ENCODE assay signal across 7 cellular contexts in the genomic region with DNA sequence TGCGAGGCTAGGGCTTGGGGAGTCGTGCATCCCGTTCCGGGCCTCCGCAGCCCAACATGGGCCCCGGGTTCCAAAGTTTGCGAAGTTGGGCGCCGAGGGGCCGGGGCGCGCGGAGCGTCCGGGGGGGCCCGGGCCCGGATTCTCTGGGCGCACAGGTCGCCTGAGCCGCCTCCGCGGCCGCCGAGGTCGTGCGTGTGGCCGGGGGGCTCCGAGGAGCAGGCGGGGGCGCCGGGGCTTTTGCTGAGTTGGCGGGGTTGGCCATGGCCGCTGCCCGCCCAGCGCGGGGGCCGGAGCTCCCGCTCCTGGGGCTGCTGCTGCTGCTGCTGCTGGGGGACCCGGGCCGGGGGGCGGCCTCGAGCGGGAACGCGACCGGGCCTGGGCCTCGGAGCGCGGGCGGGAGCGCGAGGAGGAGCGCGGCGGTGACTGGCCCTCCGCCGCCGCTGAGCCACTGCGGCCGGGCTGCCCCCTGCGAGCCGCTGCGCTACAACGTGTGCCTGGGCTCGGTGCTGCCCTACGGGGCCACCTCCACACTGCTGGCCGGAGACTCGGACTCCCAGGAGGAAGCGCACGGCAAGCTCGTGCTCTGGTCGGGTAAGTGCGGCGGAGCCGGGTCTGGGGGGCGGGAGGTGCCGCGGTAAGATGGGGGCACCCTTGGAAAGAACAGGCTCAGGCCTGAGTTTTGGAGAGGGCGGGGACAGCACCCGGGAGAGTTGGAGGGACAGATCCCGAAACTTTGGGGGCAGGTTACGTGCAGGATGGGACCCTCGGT. TPM values are rescaled to one million over a fixed set of nuclear protein-coding genes. Genes with fewer than 3 reads are reported as not detected.
A peak's percentile ranks its signal among the peaks of the same experiment; 100 is the strongest.
DNase-seq lines count a peak whose midpoint lies in the region; ATAC-seq and TF ChIP-seq lines count a peak whose summit lies in the region.

No MANE protein-coding gene starts in this region.

- H3K27me3 ChIP-seq in PC-3 (ENCODE audit: low read length) (no peaks in the 10 kb centered on the region), esophagus squamous epithelium (peaks cover 0 to 16% (median 0%) of the 10 kb centered on the region in 4 donors)

- ATAC-seq in PC-3 (peak; percentile 41), GM18870 (IDR thresholded peaks at IDR 0.05; ENCODE audit: unreplicated experiment) (no peak)

- H3F3A ChIP-seq in PC-3 (ENCODE audit: low read length, unreplicated experiment), result no peaks in the 10 kb centered on the region

- H2AFZ ChIP-seq in PC-3 (ENCODE audit: low read length), result peak overlapping the region; percentile 89

- H4K20me1 ChIP-seq in PC-3 (ENCODE audit: low read length), result no peaks in the 10 kb centered on the region

- 6% methylated on average over 3 to 5 of the region's 83 CpGs for WGBS in esophagus squamous epithelium, 2 donors

- peak overlapping the region; percentile 95 for H3K4me3 Mint-ChIP-seq in neural crest cell

- H3K27ac ChIP-seq in PC-3 (ENCODE audit: low read length), result no peak overlapping the region
- H3K27ac ChIP-seq in esophagus squamous epithelium, result peak overlapping the region; percentile 47 to 71 (median 70)

- peak overlapping the region; percentile 95 for H3K27ac Mint-ChIP-seq in neural crest cell (ENCODE audit: unreplicated experiment)

- intact Hi-C loops in PC-3 (cut with micrococcal nuclease), result no loop called here
- intact Hi-C loops in esophagus squamous epithelium (cut with DNase I), result no loop called here

- no peaks in the 10 kb centered on the region for H3K9me2 ChIP-seq in PC-3 (replicated peaks; ENCODE audit: low read length)

- no peak for TF ChIP-seq CTCF in GM13976 (IDR thresholded peaks at IDR 0.05; ENCODE audit: borderline replicate concordance, control extremely low read depth, extremely low read depth, insufficient read depth, missing control alignments)
- no peak for TF ChIP-seq CTCF in PC-3 (conservative IDR thresholded peaks at IDR 0.05; ENCODE audit: low read depth, low read length)
- TF ChIP-seq CTCF in esophagus squamous epithelium (IDR thresholded peaks at IDR 0.05), result no peak
- no peak for TF ChIP-seq CTCF in neural crest cell (conservative IDR thresholded peaks at IDR 0.05)

- no peaks in the 10 kb centered on the region for H3K36me3 ChIP-seq in PC-3 (ENCODE audit: low read depth, low read length)
- H3K36me3 ChIP-seq in esophagus squamous epithelium, result no peaks in the 10 kb centered on the region

- peaks cover 10% of the 10 kb centered on the region; the same call in 1 of the 2 replicates for H3K79me2 ChIP-seq in PC-3 (ENCODE audit: low read length)

- DNase-seq in GM13976 (ENCODE audit: low spot score) (peak; percentile 72), PC-3 (no peak), esophagus squamous epithelium (lab: John Stamatoyannopoulos, UW) (no peak), neural crest cell (ENCODE audit: low read depth, low spot score) (peak; percentile 30), pons (ENCODE audit: low spot score) (no peak), NCI-H774 (lab: John Stamatoyannopoulos, UW) (no peak)

- BruUV-seq in PC-3 (replicated peaks; lab: Mats Ljungman, UMichigan), result no TSS peak

- H3K36me3 Mint-ChIP-seq in neural crest cell (ENCODE audit: low read depth), result peaks cover 13% of the 10 kb centered on the region

- H3K4me3 ChIP-seq in PC-3 (ENCODE audit: low read length) (peak overlapping the region; percentile 89), esophagus squamous epithelium (peak overlapping the region; percentile 59 to 90 (median 74))

- peak overlapping the region; percentile 87 for H3K4me2 ChIP-seq in PC-3 (ENCODE audit: low read length)

- H3K4me1 ChIP-seq in PC-3 (ENCODE audit: insufficient read depth, low read length) (peaks cover 9% of the 10 kb centered on the region; the same call in 1 of the 2 replicates), esophagus squamous epithelium (peaks cover 0 to 70% (median 37%) of the 10 kb centered on the region in 3 donors)

- in situ Hi-C loops in GM13976 (cut with MboI; ENCODE audit: low sequenced_read_pairs, unreplicated experiment), result no loop called here

- H3K9ac ChIP-seq in PC-3 (ENCODE audit: low read length), result peak overlapping the region; percentile 64

- TF ChIP-seq POLR2A in esophagus squamous epithelium (IDR thresholded peaks at IDR 0.05), result no peak

- H3K27me3 Mint-ChIP-seq in neural crest cell (ENCODE audit: low read depth), result no peaks in the 10 kb centered on the region

- H3K9me3 Mint-ChIP-seq in neural crest cell, result no peaks in the 10 kb centered on the region

- H3K4me1 Mint-ChIP-seq in neural crest cell, result peaks cover 37% of the 10 kb centered on the region

- CTCF ChIA-PET in PC-3 (lab: Charles Lee), result interaction anchor here (1.0 kb wide), 1 partner anchor 25 kb away, joined by 6 read pairs; no protein-coding TSS in a partner anchor

- POLR2A ChIA-PET in PC-3 (lab: Charles Lee; ENCODE audit: unreplicated experiment), result no interaction called here

- H3K9me3 ChIP-seq in PC-3 (ENCODE audit: low read length) (no peaks in the 10 kb centered on the region), esophagus squamous epithelium (no peaks in the 10 kb centered on the region)

RNA-seq across cellular contexts. Expression of a gene that starts 0.6 kb away (rescaled TPM):
- 15.5 and 15.7 TPM in 2 replicates for total RNA-seq in PC-3 (2014; rRNA removed)
- 10 to 100 TPM in 3 of 4 donors, 1 to 10 TPM in 1; 9.2 to 18.4 (median 10.4) TPM for total RNA-seq in esophagus squamous epithelium
- total RNA-seq in neural crest cell, result 104 and 119 TPM in 2 replicates

RNA-seq across cellular contexts. Expression of a gene that starts 35.8 kb away (rescaled TPM):
- total RNA-seq in PC-3 (2014; rRNA removed) (7.9 and 9.2 TPM in 2 replicates), esophagus squamous epithelium (10 to 100 TPM; 10.8 to 14.0 (median 13.7) TPM), neural crest cell (18.7 and 19.1 TPM in 2 replicates)

RNA-seq across cellular contexts. Expression of a gene that starts 44.6 kb away (rescaled TPM):
- total RNA-seq in PC-3 (2014; rRNA removed) (23.7 and 26.4 TPM in 2 replicates), esophagus squamous epithelium (1 to 10 TPM in 3 of 4 donors, under 1 TPM in 1; 0.44 to 5.9 (median 4.0) TPM), neural crest cell (15.9 and 16.7 TPM in 2 replicates)

Comparison
In these comparisons a context has a peak if more than half of its experiments do, and no peak if none do; other contexts are left out.
1. DNase-seq: peak in GM13976 (single experiment) and neural crest cell (single experiment); none in PC-3 (single experiment), esophagus squamous epithelium (single experiment), pons (single experiment) and NCI-H774 (single experiment).